In genomic region chr6:141158740-141159139, GRCh38 we compare ENCODE assay signal across 32 cellular contexts.
DNase-seq lines count a peak whose midpoint lies in the region; TF ChIP-seq lines count a peak whose summit lies in the region.
"Had no signal": no experiment of that assay in that cellular context is flagged by ENCODE, and none has a peak within 500 bp of the region (broad histone marks: within the 10 kb centered on the region; RNA-seq: fewer than 3 reads in every experiment).

No MANE protein-coding gene starts in this region.

- no peak overlapping the region for H3K27ac Mint-ChIP-seq in neural progenitor cell
- H3K27ac Mint-ChIP-seq: activated CD4-positive, alpha-beta T cell treated with anti-CD3 and anti-CD28 coated beads, Interleukin-2, amount 10 ng/mL, durations not matched to agents 24 days and 14 days; activated naive CD4-positive, alpha-beta T cell treated with anti-CD3 and anti-CD28 coated beads, Interleukin-2, amount 50 U/mL, for 72 hours; progenitor cell of endocrine pancreas; stimulated activated memory B cell treated with anti-CD40 and anti-IgM and Interleukin-4, amounts not matched to agents 10 μg/mL and 1 μg/mL and 100 μg/mL, for 72 hours had no signal

- TF ChIP-seq CTCF in left ventricle myocardium inferior (IDR thresholded peaks at IDR 0.05; ENCODE audit: borderline replicate concordance) (no peak), neural progenitor cell (IDR thresholded peaks at IDR 0.05) (no peak), RWPE1 (conservative IDR thresholded peaks at IDR 0.05; ENCODE audit: low read depth) (no peak)

- DNase-seq in COLO829 (ENCODE audit: low spot score) (peak; percentile 13), M059J (ENCODE audit: low read depth) (peak; percentile 11), left ventricle myocardium inferior (no peak), neural progenitor cell (ENCODE audit: low spot score) (no peak), MV-4-11 (lab: John Stamatoyannopoulos, UW) (no peak), RWPE1 (ENCODE audit: low spot score) (no peak)
- DNase-seq in stimulated activated CD4-positive, alpha-beta T cell treated with anti-CD3 and anti-CD28 coated beads, Interleukin-4, amount 100 ng/mL, for 1 hour: no peak
- DNase-seq in activated CD4-positive, CD25-positive, alpha-beta regulatory T cell treated with anti-CD3 and anti-CD28 coated beads, Interleukin-2, amount 50 U/mL, for 72 hours: no peak
- DNase-seq: activated CD4-positive, alpha-beta T cell treated with anti-CD3 and anti-CD28 coated beads, Interleukin-2, amount 10 ng/mL, durations not matched to agents 24 days and 14 days; amygdala; brain microvascular endothelial cell; COR-L47; DMS79; gastrocnemius medialis; GDM1; hippocampal formation; Kasumi-1; left colon; NCI-H1048; NCI-H187; NCI-H2171 treated with DMSO at 0.1 percent for 48 hours; NCI-H510A treated with DMSO at 0.1 percent for 48 hours; PC-3; SHP77 treated with DMSO at 0.1 percent for 48 hours; T1000; trophoblast cell; WERI-Rb-1 had no signal

- H3K4me1 Mint-ChIP-seq in neural progenitor cell: peaks cover 2% of the 10 kb centered on the region

- H3K27me3 ChIP-seq in left ventricle myocardium inferior (ENCODE audit: low read depth): no peaks in the 10 kb centered on the region
- H3K27me3 ChIP-seq in neural progenitor cell: no peaks in the 10 kb centered on the region
- H3K27me3 ChIP-seq: BLaER1 treated with 17β-estradiol and CSF1 and Interleukin-3, amounts not matched to agents 10 nM and 100 nM; brain microvascular endothelial cell; gastrocnemius medialis; neutrophil had no signal

- no peak overlapping the region for H3K4me3 Mint-ChIP-seq in neural progenitor cell
- H3K4me3 Mint-ChIP-seq: activated CD4-positive, alpha-beta T cell treated with anti-CD3 and anti-CD28 coated beads, Interleukin-2, amount 10 ng/mL, durations not matched to agents 24 days and 14 days; stimulated activated memory B cell treated with anti-CD40 and anti-IgM and Interleukin-4, amounts not matched to agents 10 μg/mL and 1 μg/mL and 100 μg/mL, for 72 hours had no signal

- POLR2A ChIA-PET in RWPE1 (lab: Yijun Ruan, JAX; ENCODE audit: low non-redundant PET): no interaction called here

- H3K27ac ChIP-seq in left ventricle myocardium inferior (replicated peaks) (peak overlapping the region; percentile 69), neural progenitor cell (no peak overlapping the region), RWPE1 (no peak overlapping the region)
- H3K27ac ChIP-seq: BLaER1 treated with 17β-estradiol and CSF1 and Interleukin-3, amounts not matched to agents 10 nM and 100 nM; brain microvascular endothelial cell; gastrocnemius medialis; neutrophil; WERI-Rb-1 had no signal

- no peaks in the 10 kb centered on the region for H3K36me3 Mint-ChIP-seq in neural progenitor cell
- H3K36me3 Mint-ChIP-seq: stimulated activated memory B cell treated with anti-CD40 and anti-IgM and Interleukin-4, amounts not matched to agents 10 μg/mL and 1 μg/mL and 100 μg/mL, for 72 hours had no signal

- intact Hi-C loops in left ventricle myocardium inferior (cut with micrococcal nuclease): no loop called here

- H3K4me3 ChIP-seq in left ventricle myocardium inferior (no peak overlapping the region), neural progenitor cell (no peak overlapping the region)
- H3K4me3 ChIP-seq: BLaER1 treated with 17β-estradiol and CSF1 and Interleukin-3, amounts not matched to agents 10 nM and 100 nM; gastrocnemius medialis had no signal

- H3K79me2 ChIP-seq in neural progenitor cell (ENCODE audit: low read depth): no peaks in the 10 kb centered on the region

- H3K4me1 ChIP-seq in left ventricle myocardium inferior: peaks cover 20% of the 10 kb centered on the region
- no peaks in the 10 kb centered on the region for H3K4me1 ChIP-seq in neural progenitor cell

- no peak overlapping the region for H3K9ac ChIP-seq in neural progenitor cell
- H3K9ac ChIP-seq: BLaER1 treated with 17β-estradiol and CSF1 and Interleukin-3, amounts not matched to agents 10 nM and 100 nM had no signal

- H2AFZ ChIP-seq in neural progenitor cell (replicated peaks): peak overlapping the region; percentile 50

- no peak overlapping the region for H3K4me2 ChIP-seq in neural progenitor cell
- H3K4me2 ChIP-seq: BLaER1 treated with 17β-estradiol and CSF1 and Interleukin-3, amounts not matched to agents 10 nM and 100 nM had no signal

- peaks cover 8% of the 10 kb centered on the region for H3K9me3 Mint-ChIP-seq in neural progenitor cell
- H3K9me3 Mint-ChIP-seq: activated CD4-positive, alpha-beta T cell treated with anti-CD3 and anti-CD28 coated beads, Interleukin-2, amount 10 ng/mL, durations not matched to agents 24 days and 14 days; stimulated activated memory B cell treated with anti-CD40 and anti-IgM and Interleukin-4, amounts not matched to agents 10 μg/mL and 1 μg/mL and 100 μg/mL, for 72 hours had no signal

- H3K36me3 ChIP-seq in left ventricle myocardium inferior: no peaks in the 10 kb centered on the region
- no peaks in the 10 kb centered on the region for H3K36me3 ChIP-seq in neural progenitor cell
- H3K36me3 ChIP-seq: BLaER1 treated with 17β-estradiol and CSF1 and Interleukin-3, amounts not matched to agents 10 nM and 100 nM; brain microvascular endothelial cell; gastrocnemius medialis; neutrophil; WERI-Rb-1 had no signal

- CTCF ChIA-PET in RWPE1 (lab: Yijun Ruan, JAX): no interaction called here

- H4K20me1 ChIP-seq in neural progenitor cell (ENCODE audit: low read depth): no peaks in the 10 kb centered on the region
- H4K20me1 ChIP-seq: BLaER1 treated with 17β-estradiol and CSF1 and Interleukin-3, amounts not matched to agents 10 nM and 100 nM had no signal

- no peaks in the 10 kb centered on the region for H3F3A ChIP-seq in neural progenitor cell (ENCODE audit: low read depth)

- peaks cover 8% of the 10 kb centered on the region for H3K9me3 ChIP-seq in left ventricle myocardium inferior (replicated peaks)
- no peaks in the 10 kb centered on the region for H3K9me3 ChIP-seq in neural progenitor cell (ENCODE audit: low read depth)
- H3K9me3 ChIP-seq: BLaER1 treated with 17β-estradiol and CSF1 and Interleukin-3, amounts not matched to agents 10 nM and 100 nM; gastrocnemius medialis; neutrophil had no signal

- peaks cover 3% of the 10 kb centered on the region for H3K27me3 Mint-ChIP-seq in neural progenitor cell (ENCODE audit: insufficient read depth, low read depth)
- H3K27me3 Mint-ChIP-seq: activated CD4-positive, alpha-beta T cell treated with anti-CD3 and anti-CD28 coated beads, Interleukin-2, amount 10 ng/mL, durations not matched to agents 24 days and 14 days; progenitor cell of endocrine pancreas; stimulated activated memory B cell treated with anti-CD40 and anti-IgM and Interleukin-4, amounts not matched to agents 10 μg/mL and 1 μg/mL and 100 μg/mL, for 72 hours had no signal

Comparison
In these comparisons a context has a peak if more than half of its experiments do, and no peak if none do; other contexts are left out.
1. DNase-seq: peak in COLO829 (single experiment) and M059J (single experiment); none in left ventricle myocardium inferior (single experiment), neural progenitor cell (single experiment), MV-4-11 (single experiment), RWPE1 (single experiment), stimulated activated CD4-positive, alpha-beta T cell treated with anti-CD3 and anti-CD28 coated beads, Interleukin-4, amount 100 ng/mL, for 1 hour (single experiment) and activated CD4-positive, CD25-positive, alpha-beta regulatory T cell treated with anti-CD3 and anti-CD28 coated beads, Interleukin-2, amount 50 U/mL, for 72 hours (single experiment).